ENCODE assay signal across 8 cellular contexts in the genomic region with DNA sequence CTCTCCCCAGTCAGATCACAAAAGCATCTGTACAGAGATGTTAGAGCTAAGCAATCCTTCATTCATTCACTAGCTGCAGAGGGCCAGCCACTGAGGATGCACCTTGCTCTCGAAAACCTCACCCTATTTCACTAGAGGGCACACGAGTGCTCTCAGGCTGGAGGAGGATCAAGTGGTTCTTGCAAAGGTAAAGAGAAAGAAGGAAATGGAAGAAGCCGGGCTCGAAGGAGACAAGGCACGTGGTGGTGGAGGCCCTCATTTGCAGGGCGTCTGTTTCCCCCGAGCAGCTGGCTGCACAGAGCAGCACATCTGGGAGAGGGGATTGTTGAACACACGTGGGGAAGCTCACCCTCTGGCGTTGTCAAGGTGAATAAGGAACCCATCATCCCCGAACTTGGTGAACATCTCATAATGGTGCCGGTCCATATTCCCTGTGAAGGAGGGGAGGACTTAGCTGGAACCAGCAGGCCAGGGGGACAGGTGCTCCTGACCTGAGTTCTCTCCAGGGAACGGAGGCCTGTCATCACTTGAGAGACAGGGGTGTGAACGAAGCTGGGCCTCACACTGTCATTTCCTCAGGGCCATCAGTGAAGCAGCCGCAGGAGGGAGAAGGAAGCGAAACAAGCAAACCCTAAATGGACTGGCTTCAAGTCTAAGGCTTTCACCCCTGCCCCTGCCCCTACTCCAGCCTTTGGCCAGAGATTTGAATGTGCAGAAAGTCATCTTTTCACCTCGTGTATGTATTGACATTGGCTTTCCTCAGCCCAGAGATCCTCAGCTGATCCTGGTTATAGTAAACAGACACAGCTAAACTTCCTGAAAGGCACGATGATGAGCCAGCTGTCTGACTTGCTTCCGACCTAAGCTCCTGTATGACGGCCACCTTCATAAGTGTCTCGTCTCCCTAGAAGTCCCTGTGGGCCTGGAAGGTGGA. TPM values are rescaled to one million over a fixed set of nuclear protein-coding genes. Genes with fewer than 3 reads are reported as not detected.
DNase-seq lines count a peak whose midpoint lies in the region; ATAC-seq and TF ChIP-seq lines count a peak whose summit lies in the region.

No MANE protein-coding gene starts in this region.

- CTCF ChIA-PET in mammary epithelial cell (lab: Charles Lee; ENCODE audit: low non-redundant PET): no interaction called here

- no peaks in the 10 kb centered on the region for H3K9me3 ChIP-seq in GM23248 (ENCODE audit: low read depth)
- H3K9me3 ChIP-seq in mammary epithelial cell (replicated peaks; ENCODE audit: insufficient read depth, low read length): no peaks in the 10 kb centered on the region

- dilution Hi-C loops in mammary epithelial cell (cut with HindIII; ENCODE audit: low sequenced_read_pairs): no loop called here

- H3K4me1 ChIP-seq in GM23248 (ENCODE audit: insufficient read depth) (no peaks in the 10 kb centered on the region), mammary epithelial cell (ENCODE audit: insufficient read depth, low read length) (no peaks in the 10 kb centered on the region)

- H3K4me2 ChIP-seq in GM23248 (ENCODE audit: unreplicated experiment): no peak overlapping the region
- H3K4me2 ChIP-seq in mammary epithelial cell (ENCODE audit: insufficient read depth, low read depth, low read length): no peak overlapping the region

- intact Hi-C loops in mammary epithelial cell (cut with micrococcal nuclease): loop anchor here (1.0 kb wide), 2 partner anchors 74 to 220 kb away; no protein-coding TSS in a partner anchor

- H3K27me3 ChIP-seq in GM23248 (replicated peaks; ENCODE audit: insufficient read depth) (no peaks in the 10 kb centered on the region), mammary epithelial cell (ENCODE audit: insufficient read depth, low read length) (no peaks in the 10 kb centered on the region)

- WGBS in GM23248 (ENCODE audit: low coverage in 1 of 2, low lambda C conversion rate in 2 of 2, missing lambda C conversion rate in 2 of 2), 2 experiments: 68 to 69% methylated on average over 20 of the region's 20 CpGs
- 72% methylated on average over 16 of the region's 20 CpGs for WGBS in mammary epithelial cell (ENCODE audit: low coverage, missing lambda C conversion rate)

- DNase-seq in GM23248 (peak; percentile 34), mammary epithelial cell (peak; percentile 19), medulla oblongata (ENCODE audit: extremely low spot score) (peak; percentile 34)
- DNase-seq in activated naive CD4-positive, alpha-beta T cell treated with Interleukin-2 at 50 U/mL for 16 hours: no peak
- no peak for DNase-seq in activated CD4-positive, CD25-positive, alpha-beta regulatory T cell (lab: John Stamatoyannopoulos, UW)

- H3K79me2 ChIP-seq in GM23248 (ENCODE audit: insufficient read depth) (no peaks in the 10 kb centered on the region; the same call in 1 of the 2 replicates), mammary epithelial cell (ENCODE audit: insufficient read depth, low read length) (no peaks in the 10 kb centered on the region)

- H4K20me1 ChIP-seq in GM23248 (ENCODE audit: insufficient read depth): no peaks in the 10 kb centered on the region
- no peaks in the 10 kb centered on the region for H4K20me1 ChIP-seq in mammary epithelial cell (ENCODE audit: insufficient read depth, low read length)

- H3K9ac ChIP-seq in GM23248: no peak overlapping the region
- H3K9ac ChIP-seq in mammary epithelial cell (ENCODE audit: insufficient read depth, low read length): no peak overlapping the region

- in situ Hi-C loops in GM23248 (cut with MboI) (loop anchor here (5.0 to 25.0 kb wide), 2 partner anchors 217 to 697 kb away; a partner anchor contains a TSS), mammary epithelial cell (cut with MboI; ENCODE audit: low sequenced_read_pairs in 2 of 2) (loop anchor here (10.0 to 25.0 kb wide), 2 partner anchors 75 to 697 kb away; a partner anchor contains a TSS)

- H2AFZ ChIP-seq in GM23248 (no peak overlapping the region), mammary epithelial cell (ENCODE audit: low read depth, low read length) (no peak overlapping the region)

- ATAC-seq in GM21390 (IDR thresholded peaks at IDR 0.05; ENCODE audit: unreplicated experiment) (no peak), HG02678 (IDR thresholded peaks at IDR 0.05; ENCODE audit: unreplicated experiment) (no peak)

- H3K27ac ChIP-seq in C4-2B (no peak overlapping the region), GM23248 (no peak overlapping the region), mammary epithelial cell (ENCODE audit: insufficient read depth, low read depth, low read length) (no peak overlapping the region)

- H3K36me3 ChIP-seq in GM23248 (ENCODE audit: low read depth) (peaks cover 28% of the 10 kb centered on the region), mammary epithelial cell (ENCODE audit: insufficient read depth, low read length) (peaks cover 9% of the 10 kb centered on the region)

- BruUV-seq in mammary epithelial cell (replicated peaks; lab: Mats Ljungman, UMichigan): no TSS peak

- TF ChIP-seq CTCF in C4-2B (conservative IDR thresholded peaks at IDR 0.05) (peak; percentile 47), mammary epithelial cell (conservative IDR thresholded peaks at IDR 0.05 in 1 of 2, IDR thresholded peaks at IDR 0.05 in 1 of 2; ENCODE audit: extremely low read depth in 1 of 2, insufficient read depth in 1 of 2, low read depth in 1 of 2, low read length in 2 of 2) (peak; percentile 9 to 63)

- H3K9me2 ChIP-seq in GM23248 (ENCODE audit: insufficient read depth): no peaks in the 10 kb centered on the region

- H3K4me3 ChIP-seq in GM23248 (no peak overlapping the region), mammary epithelial cell (replicated peaks in 1 of 3; ENCODE audit: insufficient read depth in 1 of 3, low read depth in 2 of 3, low read length in 3 of 3) (no peak overlapping the region)

- H3F3A ChIP-seq in GM23248 (ENCODE audit: insufficient read depth): peaks cover 14% of the 10 kb centered on the region; the same call in 1 of the 2 replicates

RNA-seq across cellular contexts. Expression of a gene that starts 27.6 kb away (rescaled TPM):
- total RNA-seq in GM23248 (2014; rRNA removed; shearing (Covaris generic)): 281 and 287 TPM in 2 replicates
- polyA plus RNA-seq in GM23248 (2016; fragmentation: Nextera tagmentation; extraction: Ambion mirVana): 331 and 332 TPM in 2 replicates
- total RNA-seq in mammary epithelial cell: 100 to 1,000 TPM; 253 to 261 TPM
- 129 TPM for polyA plus RNA-seq in mammary epithelial cell
- 360 TPM for polyA minus RNA-seq in mammary epithelial cell

Comparison
In these comparisons a context has a peak if more than half of its experiments do, and no peak if none do; other contexts are left out.
1. DNase-seq: peak in GM23248 (single experiment), mammary epithelial cell (single experiment) and medulla oblongata (single experiment); none in activated naive CD4-positive, alpha-beta T cell treated with Interleukin-2 at 50 U/mL for 16 hours (single experiment) and activated CD4-positive, CD25-positive, alpha-beta regulatory T cell (0 of 4).